ENCODE assay signal across 1 cellular context in genomic region chr16:588889-589657, GRCh38.
TF ChIP-seq lines count a peak whose summit lies in the region.

No MANE protein-coding gene starts in this region.

TF ChIP-seq in GM12878, 131 proteins besides CTCF, POLR2A, EP300 and RAD21 (continues in another document):
- TF ChIP-seq ZNF24 (IDR thresholded peaks at IDR 0.05), result peak; percentile 52; the same call in 1 of the 2 replicates
- no peak for TF ChIP-seq SUPT20H (IDR thresholded peaks at IDR 0.05; ENCODE audit: borderline replicate concordance, control insufficient read depth, low read depth, low read length)
- TF ChIP-seq NR2F1 (conservative IDR thresholded peaks at IDR 0.05), result peak; percentile 87
- TF ChIP-seq ZBTB40 (IDR thresholded peaks at IDR 0.05; ENCODE audit: borderline replicate concordance), result peak; percentile 93
- no peak for TF ChIP-seq E2F8 (IDR thresholded peaks at IDR 0.05; ENCODE audit: low read depth, partially characterized antibody)
- no peak; the same call in 2 of the 3 replicates for TF ChIP-seq POU2F2 (IDR thresholded peaks at IDR 0.05; ENCODE audit: borderline replicate concordance, low read depth, low read length)
- TF ChIP-seq IRF5 (IDR thresholded peaks at IDR 0.05; ENCODE audit: borderline replicate concordance), result no peak
- no peak for TF ChIP-seq IRF4 (IDR thresholded peaks at IDR 0.05; ENCODE audit: low read depth, low read length)
- 0 out of 2 replicates have a peak, but pooled peaks have one; percentile 10 for TF ChIP-seq MLLT1 (IDR thresholded peaks at IDR 0.05)
- 0 out of 2 replicates have a peak, but pooled peaks have one; percentile 59 for TF ChIP-seq NFXL1 (IDR thresholded peaks at IDR 0.05; ENCODE audit: borderline replicate concordance)
- no peak for TF ChIP-seq WRNIP1 (IDR thresholded peaks at IDR 0.05; ENCODE audit: borderline replicate concordance, low read depth, low read length)
- TF ChIP-seq IKZF1 (conservative IDR thresholded peaks at IDR 0.05), result peak; percentile 90
- TF ChIP-seq RELA (IDR thresholded peaks at IDR 0.05; ENCODE audit: borderline replicate concordance, partially characterized antibody), result peak; percentile 11
- TF ChIP-seq ZNF217 (IDR thresholded peaks at IDR 0.05), result peak; percentile 66; the same call in 1 of the 2 replicates
- TF ChIP-seq BMI1 (IDR thresholded peaks at IDR 0.05; ENCODE audit: borderline replicate concordance), result no peak
- 0 out of 2 replicates have a peak, but pooled peaks have one; percentile 6 for TF ChIP-seq TCF3 (IDR thresholded peaks at IDR 0.05; ENCODE audit: borderline replicate concordance, insufficient read depth, low read depth, low read length)
- peak; percentile 57 for TF ChIP-seq USF1 (IDR thresholded peaks at IDR 0.05; ENCODE audit: borderline replicate concordance, extremely low read length, insufficient read depth, low read depth, low read length)
- peak; percentile 62 to 94 for TF ChIP-seq EGR1 (IDR thresholded peaks at IDR 0.05; ENCODE audit: borderline replicate concordance in 1 of 2, low read depth in 2 of 2, low read length in 2 of 2)
- TF ChIP-seq TAF1 (IDR thresholded peaks at IDR 0.05; ENCODE audit: borderline replicate concordance, low read depth, low read length), result peak; percentile 43; the same call in 1 of the 2 replicates
- peak; percentile 93 for TF ChIP-seq PBX3 (IDR thresholded peaks at IDR 0.05; ENCODE audit: insufficient replicate concordance, low read depth, low read length)
- TF ChIP-seq BCLAF1 (IDR thresholded peaks at IDR 0.05), result peak; percentile 51; the same call in 1 of the 2 replicates
- TF ChIP-seq KLF5 (IDR thresholded peaks at IDR 0.05; ENCODE audit: partially characterized antibody), result peak; percentile 22
- peak; percentile 68; the same call in 1 of the 2 replicates for TF ChIP-seq SPI1 (IDR thresholded peaks at IDR 0.05; ENCODE audit: borderline replicate concordance, insufficient read depth, low read depth, low read length)
- peak; percentile 73 to 85 for TF ChIP-seq SRF (IDR thresholded peaks at IDR 0.05; ENCODE audit: low read depth in 2 of 2, low read length in 2 of 2)
- TF ChIP-seq MYB (IDR thresholded peaks at IDR 0.05; ENCODE audit: borderline replicate concordance, low read depth, low read length), result no peak
- peak; percentile 95 for TF ChIP-seq GABPA (IDR thresholded peaks at IDR 0.05; ENCODE audit: low read depth)
- TF ChIP-seq SMARCA5 (IDR thresholded peaks at IDR 0.05), result peak; percentile 94
- peak; percentile 71 for TF ChIP-seq POLR2AphosphoS5 (IDR thresholded peaks at IDR 0.05; ENCODE audit: low read length)
- TF ChIP-seq FOS (IDR thresholded peaks at IDR 0.05; ENCODE audit: borderline replicate concordance, extremely low read depth, insufficient read length), result no peak
- no peak; the same call in 1 of the 2 replicates for TF ChIP-seq CREM (IDR thresholded peaks at IDR 0.05; ENCODE audit: low read depth)
- peak; percentile 48; the same call in 1 of the 2 replicates for TF ChIP-seq YY1 (IDR thresholded peaks at IDR 0.05; ENCODE audit: low read depth, low read length)
- peak; percentile 85 for TF ChIP-seq CEBPZ (IDR thresholded peaks at IDR 0.05; ENCODE audit: low read depth, low read length)
- TF ChIP-seq TCF7 (IDR thresholded peaks at IDR 0.05; ENCODE audit: borderline replicate concordance), result no peak
- peak; percentile 98 for TF ChIP-seq LARP7 (IDR thresholded peaks at IDR 0.05)
- no peak for TF ChIP-seq PAX5 (IDR thresholded peaks at IDR 0.05; ENCODE audit: borderline replicate concordance, low read depth, low read length)
- no peak for TF ChIP-seq ZBTB33 (IDR thresholded peaks at IDR 0.05)
- TF ChIP-seq RFX5 (IDR thresholded peaks at IDR 0.05; ENCODE audit: low read depth, low read length), result 0 out of 2 replicates have a peak, but pooled peaks have one; percentile 28
- TF ChIP-seq SMAD5 (IDR thresholded peaks at IDR 0.05; ENCODE audit: low read depth), result no peak
